19 cellular contexts compared by ENCODE assay signal in genomic region chr1:162596514-162597170, GRCh38. TPM values are rescaled to one million over a fixed set of nuclear protein-coding genes. Genes with fewer than 3 reads are reported as not detected.
DNase-seq lines count a peak whose midpoint lies in the region; ATAC-seq and TF ChIP-seq lines count a peak whose summit lies in the region.
"Had no signal": no experiment of that assay in that cellular context is flagged by ENCODE, and none has a peak within 500 bp of the region (broad histone marks: within the 10 kb centered on the region; RNA-seq: fewer than 3 reads in every experiment).

No MANE protein-coding gene starts in this region.

- H2AFZ ChIP-seq in hepatocyte: no peak overlapping the region

- H3K27me3 ChIP-seq in hepatocyte: no peaks in the 10 kb centered on the region
- H3K27me3 ChIP-seq in right lobe of liver: no peaks in the 10 kb centered on the region
- H3K27me3 ChIP-seq: BE2C had no signal

- H3K79me2 ChIP-seq in hepatocyte: no peaks in the 10 kb centered on the region

- TF ChIP-seq POLR2A in right lobe of liver (IDR thresholded peaks at IDR 0.05): no peak

- no peaks in the 10 kb centered on the region for H4K20me1 ChIP-seq in hepatocyte (ENCODE audit: insufficient read depth, poor library complexity, severe bottlenecking)

- H3K9me3 ChIP-seq in hepatocyte (ENCODE audit: low read depth) (no peaks in the 10 kb centered on the region), right lobe of liver (no peaks in the 10 kb centered on the region)
- H3K9me3 ChIP-seq: BE2C had no signal

- TF ChIP-seq CTCF in hepatocyte (IDR thresholded peaks at IDR 0.05; ENCODE audit: poor library complexity): no peak
- no peak for TF ChIP-seq CTCF in right lobe of liver (IDR thresholded peaks at IDR 0.05)

- DNase-seq in HuH-7 (ENCODE audit: low spot score): peak; percentile 14
- peak; percentile 11 for DNase-seq in hepatocyte (ENCODE audit: low spot score)
- no peak for DNase-seq in right lobe of liver
- no peak for DNase-seq in H4 (ENCODE audit: low spot score)
- DNase-seq in SW 1271 (lab: John Stamatoyannopoulos, UW): no peak
- DNase-seq in cerebellar cortex (ENCODE audit: low spot score): no peak
- DNase-seq: BE2C; CD4-positive, CD25-positive, alpha-beta regulatory T cell; COR-L47; HCEC 1CT; NCI-H1092 treated with DMSO at 0.1 percent for 48 hours; NCI-H146; NCI-H2081; NCI-H2171 treated with DMSO at 0.1 percent for 48 hours; NCI-H748 treated with DMSO at 0.1 percent for 48 hours; Right ventricle myocardium superior had no signal

- peak overlapping the region; percentile 42 for H3K4me2 ChIP-seq in hepatocyte

- no peaks in the 10 kb centered on the region for H3K36me3 ChIP-seq in hepatocyte (replicated peaks; ENCODE audit: insufficient read depth, low read depth)
- H3K36me3 ChIP-seq in right lobe of liver: peaks cover 0 to 31% (median 13%) of the 10 kb centered on the region in 4 donors

- H3K4me1 ChIP-seq in hepatocyte (ENCODE audit: insufficient read depth) (peaks cover 9% of the 10 kb centered on the region), right lobe of liver (peaks cover 0 to 23% (median 7%) of the 10 kb centered on the region in 4 donors)
- H3K4me1 ChIP-seq: BE2C had no signal

- 57% methylated on average over 2 of the region's 2 CpGs for WGBS in hepatocyte (ENCODE audit: low lambda C conversion rate, missing lambda C conversion rate)
- WGBS in right lobe of liver (ENCODE audit: insufficient coverage, low coverage, low lambda C conversion rate, missing lambda C conversion rate): 24% methylated on average over 2 of the region's 2 CpGs

- ATAC-seq in GM19023 (IDR thresholded peaks at IDR 0.05; ENCODE audit: unreplicated experiment) (peak; percentile 50), right lobe of liver (peak; percentile 90 to 94 (median 92)), HG03378 (IDR thresholded peaks at IDR 0.05; ENCODE audit: unreplicated experiment) (no peak)
- ATAC-seq: K562 had no signal

- intact Hi-C loops in right lobe of liver (cut with DNase I): no loop called here

- no peaks in the 10 kb centered on the region for H3K9me2 ChIP-seq in hepatocyte (replicated peaks; ENCODE audit: insufficient read depth)

- H3K27ac ChIP-seq in hepatocyte (peak overlapping the region; percentile 56), right lobe of liver (peak overlapping the region; percentile 12 to 69 (median 65))

- H3K4me3 ChIP-seq in hepatocyte (no peak overlapping the region), right lobe of liver (no peak overlapping the region)
- H3K4me3 ChIP-seq: K562 had no signal

RNA-seq across cellular contexts. Expression of gene UAP1, which starts 35.1 kb away (rescaled TPM):
- 59.3 and 65.2 TPM in 2 replicates for total RNA-seq in hepatocyte
- 52.3 and 57.4 TPM in 2 replicates for polyA plus RNA-seq in hepatocyte
- 100 to 1,000 TPM in 1 of 6 experiments, 10 to 100 TPM in 5; 41.9 to 108 (median 51.1) TPM for total RNA-seq in right lobe of liver
- 40.8 and 49.6 TPM in 2 replicates for total RNA-seq in H4 (2014; rRNA removed; shearing (Covaris generic))

RNA-seq across cellular contexts. Expression of gene DDR2, which starts 35.6 kb away (rescaled TPM):
- 40.2 and 40.7 TPM in 2 replicates for total RNA-seq in hepatocyte
- polyA plus RNA-seq in hepatocyte: 15.7 and 21.6 TPM in 2 replicates
- 1 to 10 TPM; 2.7 to 4.7 (median 3.1) TPM for total RNA-seq in right lobe of liver
- total RNA-seq in H4 (2014; rRNA removed; shearing (Covaris generic)): 35.5 and 36.5 TPM in 2 replicates
- polyA plus RNA-seq: CD4-positive, CD25-positive, alpha-beta regulatory T cell had no signal

Comparison
In these comparisons a context has a peak if more than half of its experiments do, and no peak if none do; other contexts are left out.
1. DNase-seq: peak in HuH-7 (single experiment) and hepatocyte (single experiment); none in right lobe of liver (0 of 3), H4 (single experiment), SW 1271 (0 of 2) and cerebellar cortex (single experiment).